In the genomic region with DNA sequence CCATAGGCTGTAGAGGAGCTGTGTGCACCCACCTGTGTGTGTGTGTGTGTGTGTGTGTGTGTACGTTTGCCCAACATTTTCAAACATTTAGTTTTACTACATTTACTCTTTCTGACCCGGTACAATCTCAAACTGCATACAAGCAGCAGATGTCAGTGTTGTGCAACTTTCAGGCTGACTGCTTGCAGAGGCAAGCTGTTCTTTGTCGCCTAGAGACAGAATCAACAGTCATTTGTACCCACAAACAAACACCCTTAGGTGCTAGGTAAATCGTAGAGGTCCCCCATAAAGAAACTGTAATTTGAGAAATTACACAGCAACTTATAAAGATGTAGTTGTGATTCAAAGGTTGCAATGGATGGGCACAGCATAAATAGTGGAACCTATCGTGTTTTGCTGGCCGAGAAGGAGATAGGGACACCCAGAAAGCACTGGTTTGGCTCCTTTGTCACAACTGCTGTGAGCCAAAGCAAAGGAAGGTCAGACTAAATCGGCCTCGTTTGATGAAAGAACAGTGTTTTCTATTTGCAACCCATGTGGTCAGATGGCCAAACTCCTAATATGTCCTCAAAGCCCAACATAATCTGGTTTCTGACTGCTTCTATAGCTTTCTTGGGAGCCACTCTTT, we compare ENCODE assay signal across 10 cellular contexts.
DNase-seq lines count a peak whose midpoint lies in the region; ATAC-seq and TF ChIP-seq lines count a peak whose summit lies in the region.
"Had no signal": no experiment of that assay in that cellular context is flagged by ENCODE, and none has a peak within 500 bp of the region (broad histone marks: within the 10 kb centered on the region; RNA-seq: fewer than 3 reads in every experiment).

No MANE protein-coding gene starts in this region.

- TF ChIP-seq CTCF in SK-N-SH (IDR thresholded peaks at IDR 0.05): no peak
- TF ChIP-seq CTCF in RWPE1 (conservative IDR thresholded peaks at IDR 0.05; ENCODE audit: low read depth): peak; percentile 52
- peak in 3 of 5 experiments; percentile 24 to 45 (median 27) for TF ChIP-seq CTCF in transverse colon (IDR thresholded peaks at IDR 0.05)
- no peak for TF ChIP-seq CTCF in GM13976 (IDR thresholded peaks at IDR 0.05; ENCODE audit: borderline replicate concordance, control extremely low read depth, extremely low read depth, insufficient read depth, missing control alignments)

- no peaks in the 10 kb centered on the region for H3K36me3 ChIP-seq in SK-N-SH (replicated peaks in 1 of 2; ENCODE audit: control insufficient read depth in 1 of 2, insufficient read depth in 2 of 2, low read length in 1 of 2)
- no peaks in the 10 kb centered on the region for H3K36me3 ChIP-seq in transverse colon

- POLR2A ChIA-PET in SK-N-SH (lab: Yijun Ruan, JAX): no interaction called here
- POLR2A ChIA-PET in RWPE1 (lab: Yijun Ruan, JAX; ENCODE audit: low non-redundant PET): no interaction called here

- no peaks in the 10 kb centered on the region for H3K4me1 Mint-ChIP-seq in activated T-helper 1 cell treated with anti-CD3 and anti-CD28 coated beads, Interleukin-12 subunit alpha, Interleukin-12 subunit beta, Interleukin-2, Interleukin-4 antibody, amounts not matched to agents 30 ng/mL and 10 ng/mL and 1 ng/mL, durations not matched to agents 14 hours and 24 hours and 36 hours (ENCODE audit: low read depth)
- H3K4me1 Mint-ChIP-seq: IgD-negative memory B cell; stimulated activated memory B cell treated with anti-CD40 and anti-IgM and Interleukin-4, amounts not matched to agents 10 μg/mL and 1 μg/mL and 100 μg/mL, for 72 hours had no signal

- WGBS in SK-N-SH (ENCODE audit: low lambda C conversion rate): 2% methylated on average over 8 of the region's 8 CpGs
- WGBS in transverse colon (ENCODE audit: low coverage in 1 of 2), 2 donors: 9 to 13% methylated on average over 4 to 8 of the region's 8 CpGs

- H4K20me1 ChIP-seq in SK-N-SH (ENCODE audit: insufficient read depth): no peaks in the 10 kb centered on the region

- CTCF ChIA-PET in SK-N-SH (lab: Yijun Ruan, JAX): interaction anchor here (0.7 to 2.9 kb wide), 7 partner anchors 9 to 987 kb away, joined by 3 to 14 read pairs (median 7); no protein-coding TSS in a partner anchor
- CTCF ChIA-PET in RWPE1 (lab: Yijun Ruan, JAX): interaction anchor here (0.6 to 2.9 kb wide), 18 partner anchors 9 to 1885 kb away, joined by 3 to 21 read pairs (median 3); no protein-coding TSS in a partner anchor

- H3K9me2 ChIP-seq in SK-N-SH: no peaks in the 10 kb centered on the region

- H3F3A ChIP-seq in SK-N-SH (replicated peaks; ENCODE audit: insufficient read depth): no peaks in the 10 kb centered on the region

- H3K4me3 Mint-ChIP-seq in activated T-helper 1 cell treated with anti-CD3 and anti-CD28 coated beads, Interleukin-12 subunit alpha, Interleukin-12 subunit beta, Interleukin-2, Interleukin-4 antibody, amounts not matched to agents 30 ng/mL and 10 ng/mL and 1 ng/mL, durations not matched to agents 14 hours and 24 hours and 36 hours: no peak overlapping the region
- H3K4me3 Mint-ChIP-seq: IgD-negative memory B cell; stimulated activated memory B cell treated with anti-CD40 and anti-IgM and Interleukin-4, amounts not matched to agents 10 μg/mL and 1 μg/mL and 100 μg/mL, for 72 hours had no signal

- H2AFZ ChIP-seq in SK-N-SH (ENCODE audit: low read depth): no peak overlapping the region

- TF ChIP-seq EP300 in SK-N-SH (IDR thresholded peaks at IDR 0.05; ENCODE audit: borderline replicate concordance in 1 of 2, low read depth in 1 of 2, low read length in 1 of 2) (no peak), transverse colon (IDR thresholded peaks at IDR 0.05; ENCODE audit: low read depth) (no peak)

- peaks cover 3% of the 10 kb centered on the region for H3K9me3 Mint-ChIP-seq in activated T-helper 1 cell treated with anti-CD3 and anti-CD28 coated beads, Interleukin-12 subunit alpha, Interleukin-12 subunit beta, Interleukin-2, Interleukin-4 antibody, amounts not matched to agents 30 ng/mL and 10 ng/mL and 1 ng/mL, durations not matched to agents 14 hours and 24 hours and 36 hours

- H3K36me3 Mint-ChIP-seq in activated T-helper 1 cell treated with anti-CD3 and anti-CD28 coated beads, Interleukin-12 subunit alpha, Interleukin-12 subunit beta, Interleukin-2, Interleukin-4 antibody, amounts not matched to agents 30 ng/mL and 10 ng/mL and 1 ng/mL, durations not matched to agents 14 hours and 24 hours and 36 hours (ENCODE audit: low read depth): no peaks in the 10 kb centered on the region
- H3K36me3 Mint-ChIP-seq: IgD-negative memory B cell; stimulated activated memory B cell treated with anti-CD40 and anti-IgM and Interleukin-4, amounts not matched to agents 10 μg/mL and 1 μg/mL and 100 μg/mL, for 72 hours had no signal

- intact Hi-C loops in transverse colon (cut with DNase I; ENCODE audit: low total_unique reads): no loop called here
- intact Hi-C loops in activated T-helper 1 cell treated with anti-CD3 and anti-CD28 coated beads, Interleukin-12 subunit alpha, Interleukin-12 subunit beta, Interleukin-2, Interleukin-4 antibody, amounts not matched to agents 30 ng/mL and 10 ng/mL and 1 ng/mL, durations not matched to agents 14 hours and 24 hours and 36 hours (cut with micrococcal nuclease): no loop called here

- H3K4me1 ChIP-seq in SK-N-SH (ENCODE audit: control insufficient read depth in 1 of 2, insufficient read depth in 2 of 2, low read depth in 1 of 2, low read length in 1 of 2) (no peaks in the 10 kb centered on the region), transverse colon (peaks cover 0 to 15% (median 5%) of the 10 kb centered on the region in 4 donors)

- H3K27ac ChIP-seq in SK-N-SH (ENCODE audit: low read depth in 2 of 2, low read length in 1 of 2): no peak overlapping the region
- H3K27ac ChIP-seq in RWPE1: no peak overlapping the region
- no peak overlapping the region for H3K27ac ChIP-seq in transverse colon

- H3K27me3 Mint-ChIP-seq in activated T-helper 1 cell treated with anti-CD3 and anti-CD28 coated beads, Interleukin-12 subunit alpha, Interleukin-12 subunit beta, Interleukin-2, Interleukin-4 antibody, amounts not matched to agents 30 ng/mL and 10 ng/mL and 1 ng/mL, durations not matched to agents 14 hours and 24 hours and 36 hours (ENCODE audit: insufficient read depth): no peaks in the 10 kb centered on the region
- H3K27me3 Mint-ChIP-seq: IgD-negative memory B cell; stimulated activated memory B cell treated with anti-CD40 and anti-IgM and Interleukin-4, amounts not matched to agents 10 μg/mL and 1 μg/mL and 100 μg/mL, for 72 hours had no signal

- TF ChIP-seq RAD21 in SK-N-SH (IDR thresholded peaks at IDR 0.05; ENCODE audit: low read length): peak; percentile 48

- peak; percentile 1 for DNase-seq in SK-N-SH
- DNase-seq in RWPE1 (ENCODE audit: low spot score): peak; percentile 9
- DNase-seq in iPS DF 19.7 (ENCODE audit: low read depth, low spot score): peak; percentile 28
- peak; percentile 41 for DNase-seq in transverse colon
- DNase-seq in activated T-helper 1 cell treated with anti-CD3 and anti-CD28 coated beads, Interleukin-12 subunit alpha, Interleukin-12 subunit beta, Interleukin-2, Interleukin-4 antibody, amounts not matched to agents 30 ng/mL and 10 ng/mL and 1 ng/mL, durations not matched to agents 14 hours and 24 hours and 36 hours (ENCODE audit: low spot score): no peak
- no peak for DNase-seq in GM13976 (ENCODE audit: low spot score)

- H3K4me2 ChIP-seq in SK-N-SH: no peak overlapping the region

- H3K27ac Mint-ChIP-seq in activated T-helper 1 cell treated with anti-CD3 and anti-CD28 coated beads, Interleukin-12 subunit alpha, Interleukin-12 subunit beta, Interleukin-2, Interleukin-4 antibody, amounts not matched to agents 30 ng/mL and 10 ng/mL and 1 ng/mL, durations not matched to agents 14 hours and 24 hours and 36 hours: no peak overlapping the region
- H3K27ac Mint-ChIP-seq: IgD-negative memory B cell; stimulated activated memory B cell treated with anti-CD40 and anti-IgM and Interleukin-4, amounts not matched to agents 10 μg/mL and 1 μg/mL and 100 μg/mL, for 72 hours had no signal

- H3K9me3 ChIP-seq in SK-N-SH (no peaks in the 10 kb centered on the region), transverse colon (no peaks in the 10 kb centered on the region)

- H3K27me3 ChIP-seq in SK-N-SH (ENCODE audit: insufficient read depth) (no peaks in the 10 kb centered on the region), transverse colon (no peaks in the 10 kb centered on the region)

- no peak overlapping the region for H3K9ac ChIP-seq in SK-N-SH

- ATAC-seq in SK-N-SH treated with all-trans-retinoic acid at 6 μM for 48 hours: no peak
- ATAC-seq in HG02678 (IDR thresholded peaks at IDR 0.05; ENCODE audit: unreplicated experiment): no peak
- ATAC-seq: stimulated activated memory B cell treated with anti-CD40 and anti-IgM and Interleukin-4, amounts not matched to agents 10 μg/mL and 1 μg/mL and 100 μg/mL, for 72 hours had no signal

- no peak for TF ChIP-seq POLR2A in transverse colon (IDR thresholded peaks at IDR 0.05)

- H3K79me2 ChIP-seq in SK-N-SH (ENCODE audit: insufficient read depth): no peaks in the 10 kb centered on the region

- H3K4me3 ChIP-seq in SK-N-SH (ENCODE audit: low read depth in 2 of 2, low read length in 1 of 2) (no peak overlapping the region), transverse colon (no peak overlapping the region)

- in situ Hi-C loops in transverse colon (cut with MboI; ENCODE audit: low pct_ligation_motif_present in 1 of 4, low pct_unique_long_range_greater_than_20kb in 1 of 4, low sequenced_read_pairs in 3 of 4) (loop anchor here in 3 of 4 donors (25.0 kb wide), 2 partner anchors 844 to 944 kb away; no protein-coding TSS in a partner anchor), GM13976 (cut with MboI; ENCODE audit: low sequenced_read_pairs, unreplicated experiment) (no loop called here)

TF ChIP-seq in SK-N-SH, 30 proteins besides CTCF, POLR2A, EP300 and RAD21 (continues in another document):
- no peak for TF ChIP-seq USF2 (IDR thresholded peaks at IDR 0.05; ENCODE audit: borderline replicate concordance, low read depth, low read length)

TF ChIP-seq in SK-N-SH treated with all-trans-retinoic acid at 6 μM for 48 hours, 23 proteins besides CTCF, POLR2A, EP300 and RAD21 (continues in another document):
- TF ChIP-seq ZC3H10 (CRISPR knock-in tag; IDR thresholded peaks at IDR 0.05) (no peak), PPARA (CRISPR knock-in tag; IDR thresholded peaks at IDR 0.05; ENCODE audit: borderline replicate concordance) (no peak), ARNTL (CRISPR knock-in tag; IDR thresholded peaks at IDR 0.05; ENCODE audit: borderline replicate concordance, low read depth) (no peak)
- TF ChIP-seq, protein P1, sequence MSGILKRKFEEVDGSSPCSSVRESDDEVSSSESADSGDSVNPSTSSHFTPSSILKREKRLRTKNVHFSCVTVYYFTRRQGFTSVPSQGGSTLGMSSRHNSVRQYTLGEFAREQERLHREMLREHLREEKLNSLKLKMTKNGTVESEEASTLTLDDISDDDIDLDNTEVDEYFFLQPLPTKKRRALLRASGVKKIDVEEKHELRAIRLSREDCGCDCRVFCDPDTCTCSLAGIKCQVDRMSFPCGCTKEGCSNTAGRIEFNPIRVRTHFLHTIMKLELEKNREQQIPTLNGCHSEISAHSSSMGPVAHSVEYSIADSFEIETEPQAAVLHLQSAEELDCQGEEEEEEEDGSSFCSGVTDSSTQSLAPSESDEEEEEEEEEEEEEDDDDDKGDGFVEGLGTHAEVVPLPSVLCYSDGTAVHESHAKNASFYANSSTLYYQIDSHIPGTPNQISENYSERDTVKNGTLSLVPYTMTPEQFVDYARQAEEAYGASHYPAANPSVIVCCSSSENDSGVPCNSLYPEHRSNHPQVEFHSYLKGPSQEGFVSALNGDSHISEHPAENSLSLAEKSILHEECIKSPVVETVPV (CRISPR knock-in tag; IDR thresholded peaks at IDR 0.05): no peak

Comparison
In these comparisons a context has a peak if more than half of its experiments do, and no peak if none do; other contexts are left out.
1. DNase-seq: peak in SK-N-SH (single experiment), RWPE1 (single experiment), iPS DF 19.7 (single experiment) and transverse colon (single experiment); none in activated T-helper 1 cell treated with anti-CD3 and anti-CD28 coated beads, Interleukin-12 subunit alpha, Interleukin-12 subunit beta, Interleukin-2, Interleukin-4 antibody, amounts not matched to agents 30 ng/mL and 10 ng/mL and 1 ng/mL, durations not matched to agents 14 hours and 24 hours and 36 hours (single experiment) and GM13976 (single experiment).
2. CTCF ChIP-seq: peak in RWPE1 (single experiment) and transverse colon (3 of 5); none in SK-N-SH (single experiment) and GM13976 (single experiment).